17 cellular contexts compared by ENCODE assay signal in genomic region chr5:133478611-133479010, GRCh38.
DNase-seq lines count a peak whose midpoint lies in the region; ATAC-seq and TF ChIP-seq lines count a peak whose summit lies in the region.
"Had no signal": no experiment of that assay in that cellular context is flagged by ENCODE, and none has a peak within 500 bp of the region (broad histone marks: within the 10 kb centered on the region; RNA-seq: fewer than 3 reads in every experiment).

No MANE protein-coding gene starts in this region.

- no peaks in the 10 kb centered on the region for H3K27me3 ChIP-seq in suprapubic skin
- H3K27me3 ChIP-seq: BLaER1 treated with 17β-estradiol and CSF1 and Interleukin-3, amounts not matched to agents 10 nM and 100 nM had no signal

- no peaks in the 10 kb centered on the region for H3K36me3 ChIP-seq in suprapubic skin
- H3K36me3 ChIP-seq: BLaER1 treated with 17β-estradiol and CSF1 and Interleukin-3, amounts not matched to agents 10 nM and 100 nM had no signal

- TF ChIP-seq CTCF in suprapubic skin (IDR thresholded peaks at IDR 0.05): no peak

- DNase-seq in activated CD8-positive, alpha-beta memory T cell treated with anti-CD3 and anti-CD28 coated beads for 24 hours: peak; percentile 5
- no peak for DNase-seq in activated CD8-positive, alpha-beta memory T cell treated with anti-CD3 and anti-CD28 coated beads, Interleukin-2, amount 50 U/mL, for 48 hours
- DNase-seq in islet precursor cell: peak; percentile 6
- DNase-seq in suprapubic skin (ENCODE audit: low spot score in 2 of 2): peak; percentile 20 to 48
- DNase-seq in effector CD8-positive, alpha-beta T cell (lab: John Stamatoyannopoulos, UW): no peak
- DNase-seq: AML-193; Caco-2; Calu3; CD4-positive, alpha-beta T cell; CD8-positive, alpha-beta T cell; DMS79 treated with DMSO at 0.1 percent for 48 hours; GF-D8 had no signal

- TF ChIP-seq EP300 in suprapubic skin (IDR thresholded peaks at IDR 0.05): no peak

- TF ChIP-seq POLR2A in suprapubic skin (IDR thresholded peaks at IDR 0.05): no peak

- H3K27ac ChIP-seq in suprapubic skin: no peak overlapping the region
- H3K27ac ChIP-seq: 22Rv1; A549; BLaER1 treated with 17β-estradiol and CSF1 and Interleukin-3, amounts not matched to agents 10 nM and 100 nM; C4-2B had no signal

- H3K4me3 ChIP-seq in suprapubic skin: no peak overlapping the region
- H3K4me3 ChIP-seq: A549; BLaER1 treated with 17β-estradiol and CSF1 and Interleukin-3, amounts not matched to agents 10 nM and 100 nM had no signal

- no peaks in the 10 kb centered on the region for H3K9me3 ChIP-seq in suprapubic skin
- H3K9me3 ChIP-seq: A549, Caco-2 had no signal

- H3K4me1 ChIP-seq in suprapubic skin: peaks cover 27% of the 10 kb centered on the region
- H3K4me1 ChIP-seq: A549 had no signal

- 89% methylated on average over 5 of the region's 5 CpGs for WGBS in suprapubic skin

- no peak for ATAC-seq in GM21515 (IDR thresholded peaks at IDR 0.05; ENCODE audit: unreplicated experiment)
- ATAC-seq: A549; CD8-positive, alpha-beta T cell had no signal

Comparison
In these comparisons a context has a peak if more than half of its experiments do, and no peak if none do; other contexts are left out.
1. DNase-seq: peak in activated CD8-positive, alpha-beta memory T cell treated with anti-CD3 and anti-CD28 coated beads for 24 hours (single experiment), islet precursor cell (single experiment) and suprapubic skin (2 of 2); none in activated CD8-positive, alpha-beta memory T cell treated with anti-CD3 and anti-CD28 coated beads, Interleukin-2, amount 50 U/mL, for 48 hours (single experiment) and effector CD8-positive, alpha-beta T cell (single experiment).